ENCODE assay signal across 14 cellular contexts in the genomic region with DNA sequence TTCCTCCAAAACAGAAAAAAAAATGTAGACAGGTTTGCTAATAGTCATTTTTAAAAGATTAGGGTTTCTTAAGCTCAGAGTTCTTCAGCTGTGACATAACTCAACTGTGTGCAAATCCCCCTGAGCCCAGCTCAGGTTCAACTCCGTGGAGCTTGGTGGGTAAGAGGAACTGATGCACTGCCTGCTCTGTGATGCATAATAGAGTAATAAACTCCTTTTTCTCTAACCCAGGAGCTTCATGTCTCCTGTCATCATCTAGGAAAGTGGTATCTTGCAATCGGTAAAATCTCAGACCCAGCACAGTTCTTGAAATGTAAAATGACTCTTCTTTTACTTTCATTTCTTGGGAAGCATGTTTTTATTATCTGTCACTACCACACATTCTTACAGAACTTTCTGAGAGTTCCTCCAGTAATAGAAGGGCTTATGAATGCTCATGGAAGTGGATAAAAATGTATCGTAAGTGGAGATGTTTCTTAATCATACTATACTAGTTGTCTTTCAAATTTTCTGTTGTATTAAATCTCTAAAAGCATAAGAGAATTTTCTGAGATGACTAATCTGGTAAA.
DNase-seq lines count a peak whose midpoint lies in the region; ATAC-seq and TF ChIP-seq lines count a peak whose summit lies in the region.
"Had no signal": no experiment of that assay in that cellular context is flagged by ENCODE, and none has a peak within 500 bp of the region (broad histone marks: within the 10 kb centered on the region; RNA-seq: fewer than 3 reads in every experiment).

No MANE protein-coding gene starts in this region.

- H3K4me1 Mint-ChIP-seq in activated CD4-positive, alpha-beta memory T cell treated with anti-CD3 and anti-CD28 coated beads, Interleukin-2, amount 10 ng/mL, durations not matched to agents 7 days and 5 days = no peaks in the 10 kb centered on the region
- peaks cover 7% of the 10 kb centered on the region; the same call in 1 of the 2 replicates for H3K4me1 Mint-ChIP-seq in WTC11
- H3K4me1 Mint-ChIP-seq: T-helper 17 cell had no signal

- no peak overlapping the region for H3K27ac Mint-ChIP-seq in activated CD4-positive, alpha-beta memory T cell treated with anti-CD3 and anti-CD28 coated beads, Interleukin-2, amount 10 ng/mL, durations not matched to agents 7 days and 5 days
- H3K27ac Mint-ChIP-seq in WTC11 = no peak overlapping the region
- H3K27ac Mint-ChIP-seq: activated CD8-positive, alpha-beta T cell treated with anti-CD3 and anti-CD28 coated beads, Interleukin-2, amount 10 ng/mL, durations not matched to agents 7 days and 5 days; T-helper 17 cell had no signal

- CTCF ChIA-PET in activated CD4-positive, alpha-beta memory T cell treated with anti-CD3 and anti-CD28 coated beads, Interleukin-2, amount 10 ng/mL, durations not matched to agents 7 days and 5 days (lab: Charles Lee) = no interaction called here
- CTCF ChIA-PET in WTC11 (lab: Charles Lee) = no interaction called here

- no peaks in the 10 kb centered on the region for H3K79me2 ChIP-seq in OCI-LY3 (ENCODE audit: low read length)

- no peaks in the 10 kb centered on the region for H3K9me3 ChIP-seq in OCI-LY3 (ENCODE audit: insufficient read depth, low read length)
- H3K9me3 ChIP-seq: testis had no signal

- ATAC-seq in GM21390 (IDR thresholded peaks at IDR 0.05; ENCODE audit: unreplicated experiment) (peak; percentile 46), WTC11 (no peak)
- ATAC-seq: activated CD8-positive, alpha-beta T cell treated with anti-CD3 and anti-CD28 coated beads, Interleukin-2, amount 10 ng/mL, durations not matched to agents 7 days and 5 days; Panc1; T-helper 17 cell had no signal

- no peak overlapping the region; the same call in 1 of the 2 replicates for H3K9ac ChIP-seq in OCI-LY3 (ENCODE audit: low read length)
- H3K9ac ChIP-seq: KMS-11 had no signal

- H3K4me2 ChIP-seq in OCI-LY3 (ENCODE audit: low read length) = peak overlapping the region; percentile 68
- H3K4me2 ChIP-seq: KMS-11 had no signal

- no peaks in the 10 kb centered on the region for H3K9me3 Mint-ChIP-seq in activated CD4-positive, alpha-beta memory T cell treated with anti-CD3 and anti-CD28 coated beads, Interleukin-2, amount 10 ng/mL, durations not matched to agents 7 days and 5 days
- peaks cover 15% of the 10 kb centered on the region for H3K9me3 Mint-ChIP-seq in WTC11

- H3K36me3 Mint-ChIP-seq in activated CD4-positive, alpha-beta memory T cell treated with anti-CD3 and anti-CD28 coated beads, Interleukin-2, amount 10 ng/mL, durations not matched to agents 7 days and 5 days (ENCODE audit: low read depth) = no peaks in the 10 kb centered on the region
- H3K36me3 Mint-ChIP-seq in WTC11 = no peaks in the 10 kb centered on the region

- H3K27ac ChIP-seq in OCI-LY3 (ENCODE audit: low read length) = no peak overlapping the region
- H3K27ac ChIP-seq: KMS-11, testis had no signal

- no peak overlapping the region for H3K4me3 Mint-ChIP-seq in activated CD4-positive, alpha-beta memory T cell treated with anti-CD3 and anti-CD28 coated beads, Interleukin-2, amount 10 ng/mL, durations not matched to agents 7 days and 5 days
- H3K4me3 Mint-ChIP-seq in WTC11 = no peak overlapping the region
- H3K4me3 Mint-ChIP-seq: activated CD8-positive, alpha-beta T cell treated with anti-CD3 and anti-CD28 coated beads, Interleukin-2, amount 10 ng/mL, durations not matched to agents 7 days and 5 days; T-helper 17 cell had no signal

- H3K4me3 ChIP-seq in OCI-LY3 (ENCODE audit: low read length) (peak overlapping the region; percentile 49), fibroblast of mammary gland (ENCODE audit: control insufficient read depth, low read depth, low read length) (peak overlapping the region; percentile 19)
- H3K4me3 ChIP-seq: testis had no signal

- H4K20me1 ChIP-seq in OCI-LY3 (ENCODE audit: insufficient read depth, low read length) = no peaks in the 10 kb centered on the region

- TF ChIP-seq CTCF in OCI-LY3 (IDR thresholded peaks at IDR 0.05; ENCODE audit: low read depth, low read length) (no peak), fibroblast of mammary gland (conservative IDR thresholded peaks at IDR 0.05; ENCODE audit: control insufficient read depth, insufficient read depth, low read depth, low read length) (no peak), WTC11 (IDR thresholded peaks at IDR 0.05) (no peak)

- no peaks in the 10 kb centered on the region for H3K27me3 Mint-ChIP-seq in activated CD4-positive, alpha-beta memory T cell treated with anti-CD3 and anti-CD28 coated beads, Interleukin-2, amount 10 ng/mL, durations not matched to agents 7 days and 5 days
- no peaks in the 10 kb centered on the region for H3K27me3 Mint-ChIP-seq in WTC11 (ENCODE audit: low read depth)
- H3K27me3 Mint-ChIP-seq: T-helper 17 cell had no signal

- H3K27me3 ChIP-seq in OCI-LY3 (ENCODE audit: low read depth, low read length) = no peaks in the 10 kb centered on the region
- H3K27me3 ChIP-seq: testis had no signal

- peaks cover 12% of the 10 kb centered on the region for H3K4me1 ChIP-seq in OCI-LY3 (ENCODE audit: low read length)
- H3K4me1 ChIP-seq: testis had no signal

- POLR2A ChIA-PET in activated CD4-positive, alpha-beta memory T cell treated with anti-CD3 and anti-CD28 coated beads, Interleukin-2, amount 10 ng/mL, durations not matched to agents 7 days and 5 days (lab: Charles Lee) = no interaction called here
- POLR2A ChIA-PET in WTC11 (lab: Charles Lee) = no interaction called here

- no peaks in the 10 kb centered on the region for H3K36me3 ChIP-seq in OCI-LY3 (replicated peaks; ENCODE audit: low read depth, low read length)

- DNase-seq in fibroblast of mammary gland (ENCODE audit: low read depth) (peak; percentile 26), smooth muscle cell of the brain vasculature (ENCODE audit: low read depth, low spot score) (peak; percentile 1), WTC11 (ENCODE audit: low spot score) (no peak), NCI-H146 treated with DMSO at 0.1 percent for 48 hours (lab: John Stamatoyannopoulos, UW; ENCODE audit: unreplicated experiment) (no peak)
- no peak for DNase-seq in activated CD4-positive, alpha-beta memory T cell treated with anti-CD3 and anti-CD28 coated beads, Interleukin-2, amount 10 ng/mL, durations not matched to agents 7 days and 5 days
- DNase-seq: activated CD8-positive, alpha-beta T cell treated with anti-CD3 and anti-CD28 coated beads, Interleukin-2, amount 10 ng/mL, durations not matched to agents 7 days and 5 days; cerebellar nuclear complex; NCI-H2171; T-helper 17 cell; testis had no signal

- peak overlapping the region; percentile 55 for H2AFZ ChIP-seq in OCI-LY3 (ENCODE audit: low read depth, low read length)

TF ChIP-seq in WTC11, 78 proteins besides CTCF, POLR2A, EP300 and RAD21 (continues in another document):
- TF ChIP-seq ZNF263 (CRISPR knock-in tag; IDR thresholded peaks at IDR 0.05; ENCODE audit: low read depth) (no peak), FOXJ3 (CRISPR knock-in tag; IDR thresholded peaks at IDR 0.05; ENCODE audit: borderline replicate concordance) (no peak), CREB1 (CRISPR knock-in tag; IDR thresholded peaks at IDR 0.05) (no peak), ZNF396 (CRISPR knock-in tag; IDR thresholded peaks at IDR 0.05; ENCODE audit: borderline replicate concordance) (no peak), ZNF671 (CRISPR knock-in tag; IDR thresholded peaks at IDR 0.05) (no peak)
- TF ChIP-seq, protein P1, sequence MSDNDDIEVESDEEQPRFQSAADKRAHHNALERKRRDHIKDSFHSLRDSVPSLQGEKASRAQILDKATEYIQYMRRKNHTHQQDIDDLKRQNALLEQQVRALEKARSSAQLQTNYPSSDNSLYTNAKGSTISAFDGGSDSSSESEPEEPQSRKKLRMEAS (CRISPR knock-in tag; IDR thresholded peaks at IDR 0.05) = no peak
- TF ChIP-seq, protein P2, sequence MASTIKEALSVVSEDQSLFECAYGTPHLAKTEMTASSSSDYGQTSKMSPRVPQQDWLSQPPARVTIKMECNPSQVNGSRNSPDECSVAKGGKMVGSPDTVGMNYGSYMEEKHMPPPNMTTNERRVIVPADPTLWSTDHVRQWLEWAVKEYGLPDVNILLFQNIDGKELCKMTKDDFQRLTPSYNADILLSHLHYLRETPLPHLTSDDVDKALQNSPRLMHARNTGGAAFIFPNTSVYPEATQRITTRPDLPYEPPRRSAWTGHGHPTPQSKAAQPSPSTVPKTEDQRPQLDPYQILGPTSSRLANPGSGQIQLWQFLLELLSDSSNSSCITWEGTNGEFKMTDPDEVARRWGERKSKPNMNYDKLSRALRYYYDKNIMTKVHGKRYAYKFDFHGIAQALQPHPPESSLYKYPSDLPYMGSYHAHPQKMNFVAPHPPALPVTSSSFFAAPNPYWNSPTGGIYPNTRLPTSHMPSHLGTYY (CRISPR knock-in tag; IDR thresholded peaks at IDR 0.05) = no peak
- TF ChIP-seq, protein P3, sequence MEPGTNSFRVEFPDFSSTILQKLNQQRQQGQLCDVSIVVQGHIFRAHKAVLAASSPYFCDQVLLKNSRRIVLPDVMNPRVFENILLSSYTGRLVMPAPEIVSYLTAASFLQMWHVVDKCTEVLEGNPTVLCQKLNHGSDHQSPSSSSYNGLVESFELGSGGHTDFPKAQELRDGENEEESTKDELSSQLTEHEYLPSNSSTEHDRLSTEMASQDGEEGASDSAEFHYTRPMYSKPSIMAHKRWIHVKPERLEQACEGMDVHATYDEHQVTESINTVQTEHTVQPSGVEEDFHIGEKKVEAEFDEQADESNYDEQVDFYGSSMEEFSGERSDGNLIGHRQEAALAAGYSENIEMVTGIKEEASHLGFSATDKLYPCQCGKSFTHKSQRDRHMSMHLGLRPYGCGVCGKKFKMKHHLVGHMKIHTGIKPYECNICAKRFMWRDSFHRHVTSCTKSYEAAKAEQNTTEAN (CRISPR knock-in tag; IDR thresholded peaks at IDR 0.05) = no peak
- TF ChIP-seq, protein P4, sequence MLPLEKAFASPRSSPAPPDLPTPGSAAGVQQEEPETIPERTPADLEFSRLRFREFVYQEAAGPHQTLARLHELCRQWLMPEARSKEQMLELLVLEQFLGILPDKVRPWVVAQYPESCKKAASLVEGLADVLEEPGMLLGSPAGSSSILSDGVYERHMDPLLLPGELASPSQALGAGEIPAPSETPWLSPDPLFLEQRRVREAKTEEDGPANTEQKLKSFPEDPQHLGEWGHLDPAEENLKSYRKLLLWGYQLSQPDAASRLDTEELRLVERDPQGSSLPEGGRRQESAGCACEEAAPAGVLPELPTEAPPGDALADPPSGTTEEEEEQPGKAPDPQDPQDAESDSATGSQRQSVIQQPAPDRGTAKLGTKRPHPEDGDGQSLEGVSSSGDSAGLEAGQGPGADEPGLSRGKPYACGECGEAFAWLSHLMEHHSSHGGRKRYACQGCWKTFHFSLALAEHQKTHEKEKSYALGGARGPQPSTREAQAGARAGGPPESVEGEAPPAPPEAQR (CRISPR knock-in tag; IDR thresholded peaks at IDR 0.05) = no peak

Comparison
In these comparisons a context has a peak if more than half of its experiments do, and no peak if none do; other contexts are left out.
1. DNase-seq: peak in fibroblast of mammary gland (single experiment) and smooth muscle cell of the brain vasculature (single experiment); none in activated CD4-positive, alpha-beta memory T cell treated with anti-CD3 and anti-CD28 coated beads, Interleukin-2, amount 10 ng/mL, durations not matched to agents 7 days and 5 days (single experiment), WTC11 (single experiment) and NCI-H146 treated with DMSO at 0.1 percent for 48 hours (single experiment).